ENCODE assay signal across 1 cellular context in the genomic region with DNA sequence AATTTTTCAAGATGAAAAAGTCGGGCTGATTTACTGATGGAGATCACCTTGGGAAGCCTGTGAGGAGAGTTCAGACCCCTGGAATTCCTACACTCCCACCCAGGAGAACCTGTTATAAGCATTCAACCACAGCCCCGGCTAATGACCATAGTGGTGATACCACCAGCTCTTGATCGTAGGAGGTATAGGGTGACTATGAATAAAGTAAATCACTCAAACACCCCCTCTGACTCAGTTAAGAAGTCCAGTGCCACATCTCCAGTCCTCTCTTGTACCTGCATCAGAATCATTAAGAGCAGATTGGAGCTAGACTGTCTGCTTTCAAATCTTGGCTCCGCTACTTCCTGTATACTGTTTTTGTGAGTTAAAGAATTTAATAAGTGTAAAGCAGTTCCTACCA.
TF ChIP-seq lines count a peak whose summit lies in the region.

No MANE protein-coding gene starts in this region.

TF ChIP-seq in GM23338, 12 proteins besides CTCF, POLR2A, EP300 and RAD21 (continued from another document):
- TF ChIP-seq, protein P1, sequence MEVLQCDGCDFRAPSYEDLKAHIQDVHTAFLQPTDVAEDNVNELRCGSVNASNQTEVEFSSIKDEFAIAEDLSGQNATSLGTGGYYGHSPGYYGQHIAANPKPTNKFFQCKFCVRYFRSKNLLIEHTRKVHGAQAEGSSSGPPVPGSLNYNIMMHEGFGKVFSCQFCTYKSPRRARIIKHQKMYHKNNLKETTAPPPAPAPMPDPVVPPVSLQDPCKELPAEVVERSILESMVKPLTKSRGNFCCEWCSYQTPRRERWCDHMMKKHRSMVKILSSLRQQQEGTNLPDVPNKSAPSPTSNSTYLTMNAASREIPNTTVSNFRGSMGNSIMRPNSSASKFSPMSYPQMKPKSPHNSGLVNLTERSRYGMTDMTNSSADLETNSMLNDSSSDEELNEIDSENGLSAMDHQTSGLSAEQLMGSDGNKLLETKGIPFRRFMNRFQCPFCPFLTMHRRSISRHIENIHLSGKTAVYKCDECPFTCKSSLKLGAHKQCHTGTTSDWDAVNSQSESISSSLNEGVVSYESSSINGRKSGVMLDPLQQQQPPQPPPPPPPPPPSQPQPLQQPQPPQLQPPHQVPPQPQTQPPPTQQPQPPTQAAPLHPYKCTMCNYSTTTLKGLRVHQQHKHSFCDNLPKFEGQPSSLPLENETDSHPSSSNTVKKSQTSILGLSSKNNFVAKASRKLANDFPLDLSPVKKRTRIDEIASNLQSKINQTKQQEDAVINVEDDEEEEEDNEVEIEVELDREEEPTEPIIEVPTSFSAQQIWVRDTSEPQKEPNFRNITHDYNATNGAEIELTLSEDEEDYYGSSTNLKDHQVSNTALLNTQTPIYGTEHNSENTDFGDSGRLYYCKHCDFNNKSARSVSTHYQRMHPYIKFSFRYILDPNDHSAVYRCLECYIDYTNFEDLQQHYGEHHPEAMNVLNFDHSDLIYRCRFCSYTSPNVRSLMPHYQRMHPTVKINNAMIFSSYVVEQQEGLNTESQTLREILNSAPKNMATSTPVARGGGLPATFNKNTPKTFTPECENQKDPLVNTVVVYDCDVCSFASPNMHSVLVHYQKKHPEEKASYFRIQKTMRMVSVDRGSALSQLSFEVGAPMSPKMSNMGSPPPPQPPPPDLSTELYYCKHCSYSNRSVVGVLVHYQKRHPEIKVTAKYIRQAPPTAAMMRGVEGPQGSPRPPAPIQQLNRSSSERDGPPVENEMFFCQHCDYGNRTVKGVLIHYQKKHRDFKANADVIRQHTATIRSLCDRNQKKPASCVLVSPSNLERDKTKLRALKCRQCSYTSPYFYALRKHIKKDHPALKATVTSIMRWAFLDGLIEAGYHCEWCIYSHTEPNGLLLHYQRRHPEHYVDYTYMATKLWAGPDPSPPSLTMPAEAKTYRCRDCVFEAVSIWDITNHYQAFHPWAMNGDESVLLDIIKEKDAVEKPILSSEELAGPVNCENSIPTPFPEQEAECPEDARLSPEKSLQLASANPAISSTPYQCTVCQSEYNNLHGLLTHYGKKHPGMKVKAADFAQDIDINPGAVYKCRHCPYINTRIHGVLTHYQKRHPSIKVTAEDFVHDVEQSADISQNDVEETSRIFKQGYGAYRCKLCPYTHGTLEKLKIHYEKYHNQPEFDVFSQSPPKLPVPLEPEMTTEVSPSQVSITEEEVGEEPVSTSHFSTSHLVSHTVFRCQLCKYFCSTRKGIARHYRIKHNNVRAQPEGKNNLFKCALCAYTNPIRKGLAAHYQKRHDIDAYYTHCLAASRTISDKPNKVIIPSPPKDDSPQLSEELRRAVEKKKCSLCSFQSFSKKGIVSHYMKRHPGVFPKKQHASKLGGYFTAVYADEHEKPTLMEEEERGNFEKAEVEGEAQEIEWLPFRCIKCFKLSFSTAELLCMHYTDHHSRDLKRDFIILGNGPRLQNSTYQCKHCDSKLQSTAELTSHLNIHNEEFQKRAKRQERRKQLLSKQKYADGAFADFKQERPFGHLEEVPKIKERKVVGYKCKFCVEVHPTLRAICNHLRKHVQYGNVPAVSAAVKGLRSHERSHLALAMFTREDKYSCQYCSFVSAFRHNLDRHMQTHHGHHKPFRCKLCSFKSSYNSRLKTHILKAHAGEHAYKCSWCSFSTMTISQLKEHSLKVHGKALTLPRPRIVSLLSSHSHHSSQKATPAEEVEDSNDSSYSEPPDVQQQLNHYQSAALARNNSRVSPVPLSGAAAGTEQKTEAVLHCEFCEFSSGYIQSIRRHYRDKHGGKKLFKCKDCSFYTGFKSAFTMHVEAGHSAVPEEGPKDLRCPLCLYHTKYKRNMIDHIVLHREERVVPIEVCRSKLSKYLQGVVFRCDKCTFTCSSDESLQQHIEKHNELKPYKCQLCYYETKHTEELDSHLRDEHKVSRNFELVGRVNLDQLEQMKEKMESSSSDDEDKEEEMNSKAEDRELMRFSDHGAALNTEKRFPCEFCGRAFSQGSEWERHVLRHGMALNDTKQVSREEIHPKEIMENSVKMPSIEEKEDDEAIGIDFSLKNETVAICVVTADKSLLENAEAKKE (CRISPR knock-in tag; IDR thresholded peaks at IDR 0.05), result no peak
- TF ChIP-seq ZNF331 (CRISPR knock-in tag; IDR thresholded peaks at IDR 0.05; ENCODE audit: low read depth), result no peak
- TF ChIP-seq EZH2 (IDR thresholded peaks at IDR 0.05; ENCODE audit: low read depth, unreplicated experiment), result no peak
- TF ChIP-seq ZNF114 (CRISPR knock-in tag; IDR thresholded peaks at IDR 0.05), result no peak
- no peak for TF ChIP-seq STAT1 (IDR thresholded peaks at IDR 0.05; ENCODE audit: unreplicated experiment)
- TF ChIP-seq EZH2phosphoT487 (IDR thresholded peaks at IDR 0.05; ENCODE audit: unreplicated experiment), result no peak
- TF ChIP-seq REST (IDR thresholded peaks at IDR 0.05; ENCODE audit: unreplicated experiment), result no peak
- no peak for TF ChIP-seq NANOG (IDR thresholded peaks at IDR 0.05; ENCODE audit: borderline replicate concordance)
- TF ChIP-seq CREB1 (CRISPR knock-in tag; IDR thresholded peaks at IDR 0.05; ENCODE audit: low read depth), result no peak
- no peak for TF ChIP-seq JUNB (IDR thresholded peaks at IDR 0.05; ENCODE audit: unreplicated experiment)
